ENCODE assay signal across 8 cellular contexts in genomic region chrX:69503228-69503834, GRCh38. TPM values are rescaled to one million over a fixed set of nuclear protein-coding genes. Genes with fewer than 3 reads are reported as not detected.
DNase-seq lines count a peak whose midpoint lies in the region; ATAC-seq, FAIRE-seq and TF ChIP-seq lines count a peak whose summit lies in the region.

No MANE protein-coding gene starts in this region.

- peaks cover 5% of the 10 kb centered on the region for H3K9me3 Mint-ChIP-seq in neural progenitor cell

- TF ChIP-seq CTCF in dorsolateral prefrontal cortex (IDR thresholded peaks at IDR 0.05 in 54 of 56, conservative IDR thresholded peaks at IDR 0.05 in 2 of 56; ENCODE audit: low read depth in 1 of 56, partially characterized antibody in 56 of 56) (peak in 51 of 56 donors; percentile 17 to 56 (median 39)), neural progenitor cell (IDR thresholded peaks at IDR 0.05) (peak; percentile 39)

- no peak overlapping the region for H2AFZ ChIP-seq in neural progenitor cell (replicated peaks)

- no peak overlapping the region for H3K27ac Mint-ChIP-seq in neural progenitor cell

- H3K27me3 ChIP-seq in H7 (ENCODE audit: control insufficient read depth, insufficient read depth, low read length) (peaks cover 13% of the 10 kb centered on the region), dorsolateral prefrontal cortex (peaks cover 0 to 72% (median 21%) of the 10 kb centered on the region in 45 donors), neural progenitor cell (peaks cover 27% of the 10 kb centered on the region)

- H3K36me3 ChIP-seq in H7 (replicated peaks; ENCODE audit: control insufficient read depth, insufficient read depth, low read length) (no peaks in the 10 kb centered on the region), neural progenitor cell (no peaks in the 10 kb centered on the region)

- H3K4me3 ChIP-seq in H7 (ENCODE audit: insufficient read depth, low read depth, low read length), result peak overlapping the region; percentile 63
- H3K4me3 ChIP-seq in dorsolateral prefrontal cortex, result peak overlapping the region; percentile 35 to 69 (median 53)
- peak overlapping the region; percentile 70 for H3K4me3 ChIP-seq in neural progenitor cell

- peaks cover 6% of the 10 kb centered on the region for H3K4me1 ChIP-seq in neural progenitor cell

- DNase-seq in H7 (no peak), NCI-H2196 treated with DMSO at 0.1 percent for 48 hours (lab: John Stamatoyannopoulos, UW; ENCODE audit: unreplicated experiment) (peak; percentile 63), dorsolateral prefrontal cortex (peak in 4 of 10 donors; percentile 35 to 58 (median 40)), neural progenitor cell (ENCODE audit: low spot score) (no peak), GM19239 (ENCODE audit: insufficient read length, low spot score) (no peak), GM03348 (ENCODE audit: low spot score) (no peak)

- H3F3A ChIP-seq in neural progenitor cell (ENCODE audit: low read depth), result peaks cover 13% of the 10 kb centered on the region

- peak overlapping the region; percentile 81 for H3K4me2 ChIP-seq in neural progenitor cell

- H4K20me1 ChIP-seq in neural progenitor cell (ENCODE audit: low read depth), result peaks cover 15% of the 10 kb centered on the region

- ATAC-seq in HG03520 (IDR thresholded peaks at IDR 0.05; ENCODE audit: unreplicated experiment), result no peak
- ATAC-seq in GM18498 (IDR thresholded peaks at IDR 0.05; ENCODE audit: unreplicated experiment), result no peak

- peak overlapping the region; percentile 90 for H3K4me3 Mint-ChIP-seq in neural progenitor cell

- intact Hi-C loops in dorsolateral prefrontal cortex (cut with DNase I), result loop anchor here in 1 of 2 donors (5.0 kb wide), 1 partner anchor 114 kb away; the partner anchor contains the start of gene EDA

- peaks cover 6% of the 10 kb centered on the region for H3K27me3 Mint-ChIP-seq in neural progenitor cell (ENCODE audit: insufficient read depth, low read depth)

- H3K27ac ChIP-seq in dorsolateral prefrontal cortex, result peak overlapping the region in 23 of 59 donors; percentile 6 to 70 (median 38)
- no peak overlapping the region for H3K27ac ChIP-seq in neural progenitor cell

- FAIRE-seq in GM19239 (lab: Jason Lieb, UNC), result no peak

- no peaks in the 10 kb centered on the region for H3K36me3 Mint-ChIP-seq in neural progenitor cell

- H3K79me2 ChIP-seq in neural progenitor cell (ENCODE audit: low read depth), result no peaks in the 10 kb centered on the region

- peaks cover 4% of the 10 kb centered on the region for H3K9me3 ChIP-seq in neural progenitor cell (ENCODE audit: low read depth)

- no peak overlapping the region for H3K9ac ChIP-seq in neural progenitor cell

- H3K4me1 Mint-ChIP-seq in neural progenitor cell, result peaks cover 12% of the 10 kb centered on the region

RNA-seq across cellular contexts. Expression of gene NALF2, which starts 0.8 kb away (rescaled TPM):
- 5.4 and 7.4 TPM in 2 replicates for total RNA-seq in H7 (2014; rRNA removed; shearing (Covaris generic))
- total RNA-seq in dorsolateral prefrontal cortex (1 to 10 TPM; 1.5 to 7.6 (median 3.5) TPM), neural progenitor cell (ENCODE audit: low replicate concordance) (1.6 and 3.2 TPM in 2 replicates)
